1 cellular context compared by ENCODE assay signal in the genomic region with DNA sequence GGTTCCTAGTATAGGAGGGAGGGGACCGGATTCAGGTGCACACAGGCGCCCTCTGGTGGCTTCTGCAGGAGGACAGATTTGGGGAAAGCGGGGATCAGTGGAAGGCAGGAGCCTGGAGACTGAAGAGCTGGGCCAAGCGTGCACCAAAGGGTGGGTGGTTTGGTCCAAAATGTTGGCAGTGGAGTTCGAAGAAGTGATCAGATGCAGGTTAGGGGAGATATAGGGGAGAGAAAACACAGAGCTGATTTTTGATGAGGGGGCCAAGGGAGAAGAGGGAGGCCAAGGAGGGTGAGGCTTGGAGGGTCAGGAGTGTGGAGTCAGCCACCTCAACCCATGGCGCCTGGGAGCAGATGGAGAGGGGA.
TF ChIP-seq lines count a peak whose summit lies in the region.

No MANE protein-coding gene starts in this region.

TF ChIP-seq in HepG2, 621 proteins besides CTCF, POLR2A, EP300 and RAD21 (continues in another document):
- TF ChIP-seq LCORL (IDR thresholded peaks at IDR 0.05) (no peak), LCORL (CRISPR knock-in tag; IDR thresholded peaks at IDR 0.05) (peak; percentile 44; the same call in 1 of the 2 replicates), ZNF776 (CRISPR knock-in tag; IDR thresholded peaks at IDR 0.05) (no peak), ZNF577 (CRISPR knock-in tag; IDR thresholded peaks at IDR 0.05; ENCODE audit: borderline replicate concordance, low read depth) (no peak), ZNF331 (CRISPR knock-in tag; IDR thresholded peaks at IDR 0.05) (no peak), THAP11 (CRISPR knock-in tag; IDR thresholded peaks at IDR 0.05) (peak; percentile 62; the same call in 1 of the 2 replicates), ZNF619 (CRISPR knock-in tag; IDR thresholded peaks at IDR 0.05) (no peak), MAZ (IDR thresholded peaks at IDR 0.05; ENCODE audit: borderline replicate concordance, low read depth, low read length) (peak; percentile 23; the same call in 1 of the 2 replicates), MAZ (CRISPR knock-in tag; IDR thresholded peaks at IDR 0.05; ENCODE audit: low read depth) (no peak), ZNF703 (CRISPR knock-in tag; IDR thresholded peaks at IDR 0.05; ENCODE audit: borderline replicate concordance) (no peak), JARID2 (CRISPR knock-in tag; IDR thresholded peaks at IDR 0.05; ENCODE audit: insufficient replicate concordance) (peak; percentile 2), GPBP1L1 (CRISPR knock-in tag; IDR thresholded peaks at IDR 0.05) (no peak), KDM4B (CRISPR knock-in tag; IDR thresholded peaks at IDR 0.05) (no peak; the same call in 1 of the 2 replicates), SP1 (IDR thresholded peaks at IDR 0.05) (no peak), SP1 (CRISPR knock-in tag; IDR thresholded peaks at IDR 0.05) (0 out of 2 replicates have a peak, but pooled peaks have one; percentile 29), NFIC (IDR thresholded peaks at IDR 0.05; ENCODE audit: low read length) (no peak), NONO (IDR thresholded peaks at IDR 0.05) (no peak), NONO (CRISPR knock-in tag; conservative IDR thresholded peaks at IDR 0.05) (no peak), ZNF879 (CRISPR knock-in tag; IDR thresholded peaks at IDR 0.05) (no peak), KAT8 (CRISPR knock-in tag; IDR thresholded peaks at IDR 0.05) (0 out of 2 replicates have a peak, but pooled peaks have one; percentile 60), NAIF1 (CRISPR knock-in tag; IDR thresholded peaks at IDR 0.05; ENCODE audit: borderline replicate concordance) (no peak), ZNF574 (CRISPR knock-in tag; IDR thresholded peaks at IDR 0.05) (peak; percentile 54; the same call in 1 of the 2 replicates), ZNF253 (CRISPR knock-in tag; IDR thresholded peaks at IDR 0.05; ENCODE audit: borderline replicate concordance) (no peak), SRSF9 (IDR thresholded peaks at IDR 0.05; ENCODE audit: borderline replicate concordance, insufficient read depth, low read depth, low read length, poor library complexity, severe bottlenecking) (no peak), SATB2 (CRISPR knock-in tag; IDR thresholded peaks at IDR 0.05) (no peak), HNRNPUL1 (IDR thresholded peaks at IDR 0.05; ENCODE audit: low read depth, low read length) (no peak), SAP130 (CRISPR knock-in tag; IDR thresholded peaks at IDR 0.05; ENCODE audit: low read depth) (peak; percentile 67), NPAS2 (CRISPR knock-in tag; IDR thresholded peaks at IDR 0.05; ENCODE audit: borderline replicate concordance) (0 out of 2 replicates have a peak, but pooled peaks have one; percentile 38), RXRB (CRISPR knock-in tag; IDR thresholded peaks at IDR 0.05; ENCODE audit: borderline replicate concordance) (0 out of 2 replicates have a peak, but pooled peaks have one; percentile 30), IRX3 (CRISPR knock-in tag; IDR thresholded peaks at IDR 0.05; ENCODE audit: borderline replicate concordance, low read depth) (no peak), ETV6 (CRISPR knock-in tag; conservative IDR thresholded peaks at IDR 0.05) (no peak), PHF21A (CRISPR knock-in tag; IDR thresholded peaks at IDR 0.05) (no peak), SALL1 (CRISPR knock-in tag; IDR thresholded peaks at IDR 0.05) (peak; percentile 46; the same call in 1 of the 2 replicates), SRSF4 (IDR thresholded peaks at IDR 0.05; ENCODE audit: low read depth, low read length, poor library complexity, severe bottlenecking) (no peak), ZNF629 (CRISPR knock-in tag; conservative IDR thresholded peaks at IDR 0.05) (no peak), ZNF850 (CRISPR knock-in tag; conservative IDR thresholded peaks at IDR 0.05) (no peak), GATAD2A (CRISPR knock-in tag; IDR thresholded peaks at IDR 0.05) (peak; percentile 44), ZNF333 (CRISPR knock-in tag; IDR thresholded peaks at IDR 0.05; ENCODE audit: borderline replicate concordance) (no peak), NKX3-1 (CRISPR knock-in tag; IDR thresholded peaks at IDR 0.05) (0 out of 2 replicates have a peak, but pooled peaks have one; percentile 48), ZNF556 (CRISPR knock-in tag; IDR thresholded peaks at IDR 0.05; ENCODE audit: borderline replicate concordance) (peak; percentile 48; the same call in 1 of the 2 replicates), SMC3 (IDR thresholded peaks at IDR 0.05; ENCODE audit: low read length) (peak; percentile 59), ZNF792 (CRISPR knock-in tag; IDR thresholded peaks at IDR 0.05) (no peak), ZBTB34 (CRISPR knock-in tag; IDR thresholded peaks at IDR 0.05) (no peak), ZNF282 (IDR thresholded peaks at IDR 0.05; ENCODE audit: partially characterized antibody) (no peak), MED8 (CRISPR knock-in tag; IDR thresholded peaks at IDR 0.05; ENCODE audit: insufficient replicate concordance) (no peak), TRIM24 (CRISPR knock-in tag; IDR thresholded peaks at IDR 0.05) (no peak), SP5 (CRISPR knock-in tag; IDR thresholded peaks at IDR 0.05; ENCODE audit: borderline replicate concordance, low read depth) (peak; percentile 21; the same call in 1 of the 2 replicates), ZNF513 (CRISPR knock-in tag; conservative IDR thresholded peaks at IDR 0.05) (no peak), XRCC5 (optimal IDR thresholded peaks at IDR 0.05; ENCODE audit: low read length) (peak; percentile 93), SMAD3 (CRISPR knock-in tag; IDR thresholded peaks at IDR 0.05) (0 out of 2 replicates have a peak, but pooled peaks have one; percentile 53), ATF1 (CRISPR knock-in tag; IDR thresholded peaks at IDR 0.05) (no peak)
- TF ChIP-seq, protein P1, sequence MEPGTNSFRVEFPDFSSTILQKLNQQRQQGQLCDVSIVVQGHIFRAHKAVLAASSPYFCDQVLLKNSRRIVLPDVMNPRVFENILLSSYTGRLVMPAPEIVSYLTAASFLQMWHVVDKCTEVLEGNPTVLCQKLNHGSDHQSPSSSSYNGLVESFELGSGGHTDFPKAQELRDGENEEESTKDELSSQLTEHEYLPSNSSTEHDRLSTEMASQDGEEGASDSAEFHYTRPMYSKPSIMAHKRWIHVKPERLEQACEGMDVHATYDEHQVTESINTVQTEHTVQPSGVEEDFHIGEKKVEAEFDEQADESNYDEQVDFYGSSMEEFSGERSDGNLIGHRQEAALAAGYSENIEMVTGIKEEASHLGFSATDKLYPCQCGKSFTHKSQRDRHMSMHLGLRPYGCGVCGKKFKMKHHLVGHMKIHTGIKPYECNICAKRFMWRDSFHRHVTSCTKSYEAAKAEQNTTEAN (CRISPR knock-in tag; conservative IDR thresholded peaks at IDR 0.05) = no peak
- TF ChIP-seq, protein P2, sequence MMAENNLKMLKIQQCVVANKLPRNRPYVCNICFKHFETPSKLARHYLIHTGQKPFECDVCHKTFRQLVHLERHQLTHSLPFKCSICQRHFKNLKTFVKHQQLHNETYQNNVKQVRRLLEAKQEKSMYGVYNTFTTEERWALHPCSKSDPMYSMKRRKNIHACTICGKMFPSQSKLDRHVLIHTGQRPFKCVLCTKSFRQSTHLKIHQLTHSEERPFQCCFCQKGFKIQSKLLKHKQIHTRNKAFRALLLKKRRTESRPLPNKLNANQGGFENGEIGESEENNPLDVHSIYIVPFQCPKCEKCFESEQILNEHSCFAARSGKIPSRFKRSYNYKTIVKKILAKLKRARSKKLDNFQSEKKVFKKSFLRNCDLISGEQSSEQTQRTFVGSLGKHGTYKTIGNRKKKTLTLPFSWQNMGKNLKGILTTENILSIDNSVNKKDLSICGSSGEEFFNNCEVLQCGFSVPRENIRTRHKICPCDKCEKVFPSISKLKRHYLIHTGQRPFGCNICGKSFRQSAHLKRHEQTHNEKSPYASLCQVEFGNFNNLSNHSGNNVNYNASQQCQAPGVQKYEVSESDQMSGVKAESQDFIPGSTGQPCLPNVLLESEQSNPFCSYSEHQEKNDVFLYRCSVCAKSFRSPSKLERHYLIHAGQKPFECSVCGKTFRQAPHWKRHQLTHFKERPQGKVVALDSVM (CRISPR knock-in tag; IDR thresholded peaks at IDR 0.05) = peak; percentile 41; the same call in 1 of the 2 replicates
- TF ChIP-seq, protein P3, sequence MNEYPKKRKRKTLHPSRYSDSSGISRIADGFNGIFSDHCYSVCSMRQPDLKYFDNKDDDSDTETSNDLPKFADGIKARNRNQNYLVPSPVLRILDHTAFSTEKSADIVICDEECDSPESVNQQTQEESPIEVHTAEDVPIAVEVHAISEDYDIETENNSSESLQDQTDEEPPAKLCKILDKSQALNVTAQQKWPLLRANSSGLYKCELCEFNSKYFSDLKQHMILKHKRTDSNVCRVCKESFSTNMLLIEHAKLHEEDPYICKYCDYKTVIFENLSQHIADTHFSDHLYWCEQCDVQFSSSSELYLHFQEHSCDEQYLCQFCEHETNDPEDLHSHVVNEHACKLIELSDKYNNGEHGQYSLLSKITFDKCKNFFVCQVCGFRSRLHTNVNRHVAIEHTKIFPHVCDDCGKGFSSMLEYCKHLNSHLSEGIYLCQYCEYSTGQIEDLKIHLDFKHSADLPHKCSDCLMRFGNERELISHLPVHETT (CRISPR knock-in tag; conservative IDR thresholded peaks at IDR 0.05) = 0 out of 2 replicates have a peak, but pooled peaks have one; percentile 23
- TF ChIP-seq, protein P4, sequence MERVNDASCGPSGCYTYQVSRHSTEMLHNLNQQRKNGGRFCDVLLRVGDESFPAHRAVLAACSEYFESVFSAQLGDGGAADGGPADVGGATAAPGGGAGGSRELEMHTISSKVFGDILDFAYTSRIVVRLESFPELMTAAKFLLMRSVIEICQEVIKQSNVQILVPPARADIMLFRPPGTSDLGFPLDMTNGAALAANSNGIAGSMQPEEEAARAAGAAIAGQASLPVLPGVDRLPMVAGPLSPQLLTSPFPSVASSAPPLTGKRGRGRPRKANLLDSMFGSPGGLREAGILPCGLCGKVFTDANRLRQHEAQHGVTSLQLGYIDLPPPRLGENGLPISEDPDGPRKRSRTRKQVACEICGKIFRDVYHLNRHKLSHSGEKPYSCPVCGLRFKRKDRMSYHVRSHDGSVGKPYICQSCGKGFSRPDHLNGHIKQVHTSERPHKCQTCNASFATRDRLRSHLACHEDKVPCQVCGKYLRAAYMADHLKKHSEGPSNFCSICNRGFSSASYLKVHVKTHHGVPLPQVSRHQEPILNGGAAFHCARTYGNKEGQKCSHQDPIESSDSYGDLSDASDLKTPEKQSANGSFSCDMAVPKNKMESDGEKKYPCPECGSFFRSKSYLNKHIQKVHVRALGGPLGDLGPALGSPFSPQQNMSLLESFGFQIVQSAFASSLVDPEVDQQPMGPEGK (CRISPR knock-in tag; IDR thresholded peaks at IDR 0.05) = peak; percentile 31; the same call in 1 of the 2 replicates
- TF ChIP-seq, protein P5, sequence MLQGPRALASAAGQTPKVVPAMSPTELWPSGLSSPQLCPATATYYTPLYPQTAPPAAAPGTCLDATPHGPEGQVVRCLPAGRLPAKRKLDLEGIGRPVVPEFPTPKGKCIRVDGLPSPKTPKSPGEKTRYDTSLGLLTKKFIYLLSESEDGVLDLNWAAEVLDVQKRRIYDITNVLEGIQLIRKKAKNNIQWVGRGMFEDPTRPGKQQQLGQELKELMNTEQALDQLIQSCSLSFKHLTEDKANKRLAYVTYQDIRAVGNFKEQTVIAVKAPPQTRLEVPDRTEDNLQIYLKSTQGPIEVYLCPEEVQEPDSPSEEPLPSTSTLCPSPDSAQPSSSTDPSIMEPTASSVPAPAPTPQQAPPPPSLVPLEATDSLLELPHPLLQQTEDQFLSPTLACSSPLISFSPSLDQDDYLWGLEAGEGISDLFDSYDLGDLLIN (CRISPR knock-in tag; IDR thresholded peaks at IDR 0.05; ENCODE audit: borderline replicate concordance) = no peak
